In genomic region chr7:55325371-55325792, GRCh38 we compare ENCODE assay signal across 13 cellular contexts. TPM values are rescaled to one million over a fixed set of nuclear protein-coding genes. Genes with fewer than 3 reads are reported as not detected.
DNase-seq lines count a peak whose midpoint lies in the region; ATAC-seq, FAIRE-seq and TF ChIP-seq lines count a peak whose summit lies in the region.
"Had no signal": no experiment of that assay in that cellular context is flagged by ENCODE, and none has a peak within 500 bp of the region (broad histone marks: within the 10 kb centered on the region; RNA-seq: fewer than 3 reads in every experiment).

No MANE protein-coding gene starts in this region.

- H2AK5ac ChIP-seq in mesenchymal stem cell (ENCODE audit: low read length, severe bottlenecking) = no peak overlapping the region

- CTCF ChIA-PET in AG04450 (lab: Charles Lee) = no interaction called here

- H2BK120ac ChIP-seq in mesenchymal stem cell (ENCODE audit: low read depth, low read length) = no peak overlapping the region

- H3K27me3 Mint-ChIP-seq in stimulated activated naive B cell treated with anti-CD40 and anti-IgM and Interleukin-4, amounts not matched to agents 10 μg/mL and 1 μg/mL and 100 μg/mL, for 72 hours = peaks cover 0 to 12% of the 10 kb centered on the region in 2 donors

- peaks cover 4 to 10% of the 10 kb centered on the region in 2 donors for H3K9me3 Mint-ChIP-seq in stimulated activated naive B cell treated with anti-CD40 and anti-IgM and Interleukin-4, amounts not matched to agents 10 μg/mL and 1 μg/mL and 100 μg/mL, for 72 hours
- H3K9me3 Mint-ChIP-seq: stimulated activated effector memory CD8-positive, alpha-beta T cell treated with anti-CD3 and anti-CD28 coated beads, Interleukin-12 subunit alpha, Interleukin-12 subunit beta, amount 100 ng/mL, for 72 hours had no signal

- no peaks in the 10 kb centered on the region for H3K36me3 Mint-ChIP-seq in stimulated activated naive B cell treated with anti-CD40 and anti-IgM and Interleukin-4, amounts not matched to agents 10 μg/mL and 1 μg/mL and 100 μg/mL, for 72 hours
- H3K36me3 Mint-ChIP-seq: memory B cell; stimulated activated effector memory CD8-positive, alpha-beta T cell treated with anti-CD3 and anti-CD28 coated beads, Interleukin-12 subunit alpha, Interleukin-12 subunit beta, amount 100 ng/mL, for 72 hours had no signal

- no peak overlapping the region for H3K23ac ChIP-seq in mesenchymal stem cell (ENCODE audit: low read length in 2 of 2)

- peak; percentile 79 for FAIRE-seq in HTR-8/SVneo (lab: Jason Lieb, UNC)

- no peak overlapping the region for H4K91ac ChIP-seq in mesenchymal stem cell (ENCODE audit: low read length)

- TF ChIP-seq CTCF in AG04450 (IDR thresholded peaks at IDR 0.05; ENCODE audit: low read depth, low read length) (no peak), Peyer's patch (IDR thresholded peaks at IDR 0.05) (no peak)

- H3K27ac Mint-ChIP-seq in stimulated activated naive B cell treated with anti-CD40 and anti-IgM and Interleukin-4, amounts not matched to agents 10 μg/mL and 1 μg/mL and 100 μg/mL, for 72 hours = no peak overlapping the region
- H3K27ac Mint-ChIP-seq: memory B cell; stimulated activated effector memory CD8-positive, alpha-beta T cell treated with anti-CD3 and anti-CD28 coated beads, Interleukin-12 subunit alpha, Interleukin-12 subunit beta, amount 100 ng/mL, for 72 hours had no signal

- H3K4me1 Mint-ChIP-seq in stimulated activated naive B cell treated with anti-CD40 and anti-IgM and Interleukin-4, amounts not matched to agents 10 μg/mL and 1 μg/mL and 100 μg/mL, for 72 hours = no peaks in the 10 kb centered on the region
- H3K4me1 Mint-ChIP-seq: memory B cell; stimulated activated effector memory CD8-positive, alpha-beta T cell treated with anti-CD3 and anti-CD28 coated beads, Interleukin-12 subunit alpha, Interleukin-12 subunit beta, amount 100 ng/mL, for 72 hours had no signal

- no peak overlapping the region for H3K27ac ChIP-seq in AG04450 (ENCODE audit: low read depth, low read length)
- no peak overlapping the region for H3K27ac ChIP-seq in mesenchymal stem cell (ENCODE audit: low read length, poor library complexity, severe bottlenecking)
- no peak overlapping the region for H3K27ac ChIP-seq in Peyer's patch
- H3K27ac ChIP-seq: BLaER1 treated with 17β-estradiol and CSF1 and Interleukin-3, amounts not matched to agents 10 nM and 100 nM had no signal

- WGBS in mesenchymal stem cell = 82% methylated on average over 5 of the region's 5 CpGs

- H2BK5ac ChIP-seq in mesenchymal stem cell (ENCODE audit: low read depth, low read length, poor library complexity, severe bottlenecking) = no peak overlapping the region

- no peak overlapping the region for H3K14ac ChIP-seq in mesenchymal stem cell (ENCODE audit: low read length in 2 of 2)

- H3K27me3 ChIP-seq in AG04450 (ENCODE audit: control insufficient read depth, insufficient read depth, low read length) (peaks cover 3% of the 10 kb centered on the region), mesenchymal stem cell (ENCODE audit: control insufficient read depth in 1 of 2, insufficient read depth in 1 of 2, low read length in 2 of 2) (peaks cover 0 to 14% of the 10 kb centered on the region in 2 experiments), Peyer's patch (no peaks in the 10 kb centered on the region)
- H3K27me3 ChIP-seq: BLaER1 treated with 17β-estradiol and CSF1 and Interleukin-3, amounts not matched to agents 10 nM and 100 nM had no signal

- H3K9me3 ChIP-seq in AG04450 (ENCODE audit: control insufficient read depth, insufficient read depth, low read length) = no peaks in the 10 kb centered on the region
- no peaks in the 10 kb centered on the region for H3K9me3 ChIP-seq in mesenchymal stem cell (ENCODE audit: control insufficient read depth, low read length)
- no peaks in the 10 kb centered on the region for H3K9me3 ChIP-seq in Peyer's patch

- no peak for ATAC-seq in stimulated activated naive B cell treated with anti-CD40 and anti-IgM and Interleukin-4, amounts not matched to agents 10 μg/mL and 1 μg/mL and 100 μg/mL, for 72 hours (replicated peaks)
- ATAC-seq in GM18873 (IDR thresholded peaks at IDR 0.05; ENCODE audit: low FRiP score, unreplicated experiment) (no peak), HG03039 (IDR thresholded peaks at IDR 0.05; ENCODE audit: unreplicated experiment) (no peak)
- ATAC-seq: activated CD4-positive, CD25-positive, alpha-beta regulatory T cell treated with anti-CD3 and anti-CD28 coated beads, Interleukin-2, amount 50 U/mL, for 24 hours; stimulated activated effector memory CD8-positive, alpha-beta T cell treated with anti-CD3 and anti-CD28 coated beads, Interleukin-12 subunit alpha, Interleukin-12 subunit beta, amount 100 ng/mL, for 72 hours had no signal

- H2BK15ac ChIP-seq in mesenchymal stem cell (ENCODE audit: low read depth, poor library complexity, severe bottlenecking) = no peak overlapping the region

- H3K4me3 ChIP-seq in AG04450 (ENCODE audit: low read depth, low read length) (no peak overlapping the region), mesenchymal stem cell (ENCODE audit: insufficient read depth in 1 of 2, low read depth in 1 of 2, low read length in 2 of 2) (peak overlapping the region in 1 of 2 experiments; percentile 5), Peyer's patch (no peak overlapping the region)
- H3K4me3 ChIP-seq: BLaER1 treated with 17β-estradiol and CSF1 and Interleukin-3, amounts not matched to agents 10 nM and 100 nM had no signal

- no peak overlapping the region for H3K4me2 ChIP-seq in mesenchymal stem cell (ENCODE audit: low read length, poor library complexity, severe bottlenecking)
- H3K4me2 ChIP-seq: BLaER1 treated with 17β-estradiol and CSF1 and Interleukin-3, amounts not matched to agents 10 nM and 100 nM had no signal

- no peak overlapping the region for H3K4ac ChIP-seq in mesenchymal stem cell (ENCODE audit: low read depth in 1 of 2, low read length in 2 of 2)

- POLR2A ChIA-PET in AG04450 (lab: Yijun Ruan, JAX) = interaction anchor here (0.6 to 1.7 kb wide), 3 partner anchors 27 to 215 kb away, joined by 6 to 8 read pairs (median 8); no protein-coding TSS in a partner anchor

- no peak for TF ChIP-seq POLR2A in Peyer's patch (IDR thresholded peaks at IDR 0.05)

- H3K4me1 ChIP-seq in mesenchymal stem cell (ENCODE audit: control insufficient read depth, insufficient read depth, low read depth, low read length) (no peaks in the 10 kb centered on the region), Peyer's patch (no peaks in the 10 kb centered on the region)
- H3K4me1 ChIP-seq: BLaER1 treated with 17β-estradiol and CSF1 and Interleukin-3, amounts not matched to agents 10 nM and 100 nM had no signal

- no peak overlapping the region for H4K8ac ChIP-seq in mesenchymal stem cell (ENCODE audit: low read length)

- no peak overlapping the region for H3K18ac ChIP-seq in mesenchymal stem cell (ENCODE audit: low read depth in 1 of 2, low read length in 2 of 2)

- no peak overlapping the region for H2BK12ac ChIP-seq in mesenchymal stem cell (ENCODE audit: low read length in 2 of 2)

- no peak overlapping the region for H3K4me3 Mint-ChIP-seq in stimulated activated naive B cell treated with anti-CD40 and anti-IgM and Interleukin-4, amounts not matched to agents 10 μg/mL and 1 μg/mL and 100 μg/mL, for 72 hours
- H3K4me3 Mint-ChIP-seq: memory B cell; stimulated activated effector memory CD8-positive, alpha-beta T cell treated with anti-CD3 and anti-CD28 coated beads, Interleukin-12 subunit alpha, Interleukin-12 subunit beta, amount 100 ng/mL, for 72 hours had no signal

- H3K9ac ChIP-seq in mesenchymal stem cell (ENCODE audit: low read length) = no peak overlapping the region
- H3K9ac ChIP-seq: BLaER1 treated with 17β-estradiol and CSF1 and Interleukin-3, amounts not matched to agents 10 nM and 100 nM had no signal

- no peaks in the 10 kb centered on the region for H3K79me1 ChIP-seq in mesenchymal stem cell (replicated peaks; ENCODE audit: low read length, poor library complexity, severe bottlenecking)

- peak; percentile 80 for DNase-seq in AG04450 (ENCODE audit: low read depth, low spot score)
- DNase-seq in HTR-8/SVneo (ENCODE audit: insufficient read length, low spot score) = peak; percentile 65
- peak; percentile 98 for DNase-seq in cerebellar cortex (ENCODE audit: low spot score)
- DNase-seq in mesenchymal stem cell = peak; percentile 4
- no peak for DNase-seq in stimulated activated naive B cell treated with anti-CD40 and anti-IgM and Interleukin-4, amounts not matched to agents 10 μg/mL and 1 μg/mL and 100 μg/mL, for 72 hours
- DNase-seq in Peyer's patch = no peak
- DNase-seq: activated gamma-delta T cell had no signal

- H3K36me3 ChIP-seq in mesenchymal stem cell (ENCODE audit: control insufficient read depth in 1 of 2, insufficient read depth in 2 of 2, low read depth in 1 of 2, low read length in 2 of 2) = no peaks in the 10 kb centered on the region
- no peaks in the 10 kb centered on the region for H3K36me3 ChIP-seq in Peyer's patch
- H3K36me3 ChIP-seq: BLaER1 treated with 17β-estradiol and CSF1 and Interleukin-3, amounts not matched to agents 10 nM and 100 nM had no signal

- H2AFZ ChIP-seq in mesenchymal stem cell (ENCODE audit: low read depth, low read length) = no peak overlapping the region

RNA-seq across cellular contexts. Expression of gene LANCL2, which starts 39.8 kb away (rescaled TPM):
- 16.9 and 18.0 TPM in 2 replicates for polyA plus RNA-seq in AG04450 (2011; rRNA removed)
- 13.0 and 24.6 TPM in 2 replicates for polyA minus RNA-seq in AG04450 (2011; rRNA and poly(A)+ RNA removed)
- 8.8 TPM for polyA plus RNA-seq in mesenchymal stem cell (2013, experiment 1 of 2)
- 8.7 TPM for polyA plus RNA-seq in mesenchymal stem cell (2013, experiment 2 of 2)
- total RNA-seq in Peyer's patch = 10 to 100 TPM; 16.9 to 59.3 (median 34.5) TPM

Comparison
In these comparisons a context has a peak if more than half of its experiments do, and no peak if none do; other contexts are left out.
1. DNase-seq: peak in AG04450 (single experiment), HTR-8/SVneo (single experiment), cerebellar cortex (single experiment) and mesenchymal stem cell (single experiment); none in stimulated activated naive B cell treated with anti-CD40 and anti-IgM and Interleukin-4, amounts not matched to agents 10 μg/mL and 1 μg/mL and 100 μg/mL, for 72 hours (single experiment) and Peyer's patch (0 of 3).